1 cellular context compared by ENCODE assay signal in genomic region chr5:127011961-127012644, GRCh38.
TF ChIP-seq lines count a peak whose summit lies in the region.

No MANE protein-coding gene starts in this region.

TF ChIP-seq in GM12878, 131 proteins besides CTCF, POLR2A, EP300 and RAD21 (continued from another document):
- peak; percentile 21; the same call in 1 of the 2 replicates for TF ChIP-seq ZBTB40 (IDR thresholded peaks at IDR 0.05; ENCODE audit: borderline replicate concordance)
- TF ChIP-seq, protein P1, sequence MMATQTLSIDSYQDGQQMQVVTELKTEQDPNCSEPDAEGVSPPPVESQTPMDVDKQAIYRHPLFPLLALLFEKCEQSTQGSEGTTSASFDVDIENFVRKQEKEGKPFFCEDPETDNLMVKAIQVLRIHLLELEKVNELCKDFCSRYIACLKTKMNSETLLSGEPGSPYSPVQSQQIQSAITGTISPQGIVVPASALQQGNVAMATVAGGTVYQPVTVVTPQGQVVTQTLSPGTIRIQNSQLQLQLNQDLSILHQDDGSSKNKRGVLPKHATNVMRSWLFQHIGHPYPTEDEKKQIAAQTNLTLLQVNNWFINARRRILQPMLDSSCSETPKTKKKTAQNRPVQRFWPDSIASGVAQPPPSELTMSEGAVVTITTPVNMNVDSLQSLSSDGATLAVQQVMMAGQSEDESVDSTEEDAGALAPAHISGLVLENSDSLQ (IDR thresholded peaks at IDR 0.05), result peak; percentile 24; the same call in 1 of the 2 replicates
- peak; percentile 67; the same call in 1 of the 2 replicates for TF ChIP-seq ZNF217 (IDR thresholded peaks at IDR 0.05)
- TF ChIP-seq NBN (IDR thresholded peaks at IDR 0.05), result peak; percentile 68; the same call in 1 of the 2 replicates
- TF ChIP-seq RAD51 (IDR thresholded peaks at IDR 0.05), result peak; percentile 85
- peak; percentile 79 for TF ChIP-seq IKZF1 (conservative IDR thresholded peaks at IDR 0.05)
- no peak for TF ChIP-seq WRNIP1 (IDR thresholded peaks at IDR 0.05; ENCODE audit: borderline replicate concordance, low read depth, low read length)
- peak; percentile 5; the same call in 1 of the 2 replicates for TF ChIP-seq SMC3 (IDR thresholded peaks at IDR 0.05; ENCODE audit: borderline replicate concordance, low read length)
- peak; percentile 90 for TF ChIP-seq RELB (IDR thresholded peaks at IDR 0.05; ENCODE audit: low read depth)
TF ChIP-seq in GM12878: peak in this region for 41.
